ENCODE assay signal across 16 cellular contexts in genomic region chr1:27238032-27238431, GRCh38. TPM values are rescaled to one million over a fixed set of nuclear protein-coding genes. Genes with fewer than 3 reads are reported as not detected.
A peak's percentile ranks its signal among the peaks of the same experiment; 100 is the strongest.
DNase-seq lines count a peak whose midpoint lies in the region; ATAC-seq and TF ChIP-seq lines count a peak whose summit lies in the region.
"Had no signal": no experiment of that assay in that cellular context is flagged by ENCODE, and none has a peak within 500 bp of the region (broad histone marks: within the 10 kb centered on the region; RNA-seq: fewer than 3 reads in every experiment).

No MANE protein-coding gene starts in this region.

- intact Hi-C loops in PC-3 (cut with micrococcal nuclease), result no loop called here

- POLR2A ChIA-PET in HEK293 (lab: Yijun Ruan, JAX) (interaction anchor here (1.6 kb wide), 1 partner anchor 84 kb away, joined by 3 read pairs; the partner anchor contains the start of gene SLC9A1), PC-3 (lab: Charles Lee; ENCODE audit: unreplicated experiment) (no interaction called here)

- no peak for TF ChIP-seq CTCF in HEK293 (tag by site-specific recombination; IDR thresholded peaks at IDR 0.05)
- no peak for TF ChIP-seq CTCF in PC-3 (conservative IDR thresholded peaks at IDR 0.05; ENCODE audit: low read depth, low read length)
- no peak for TF ChIP-seq CTCF in nephron (IDR thresholded peaks at IDR 0.05; ENCODE audit: unreplicated experiment in 3 of 3)

- H3K9me3 Mint-ChIP-seq in CD4-positive, CD25-positive, alpha-beta regulatory T cell, result no peaks in the 10 kb centered on the region
- no peaks in the 10 kb centered on the region for H3K9me3 Mint-ChIP-seq in nephron
- no peaks in the 10 kb centered on the region for H3K9me3 Mint-ChIP-seq in stimulated activated effector memory CD8-positive, alpha-beta T cell treated with anti-CD3 and anti-CD28 coated beads, Interleukin-12 subunit alpha, Interleukin-12 subunit beta, amount 100 ng/mL, for 72 hours

- peak overlapping the region in 3 of 4 donors; percentile 37 to 52 (median 39) for H3K4me3 Mint-ChIP-seq in CD4-positive, CD25-positive, alpha-beta regulatory T cell
- H3K4me3 Mint-ChIP-seq in nephron, result peak overlapping the region in 2 of 3 experiments; percentile 17 to 39
- H3K4me3 Mint-ChIP-seq in stimulated activated effector memory CD8-positive, alpha-beta T cell treated with anti-CD3 and anti-CD28 coated beads, Interleukin-12 subunit alpha, Interleukin-12 subunit beta, amount 100 ng/mL, for 72 hours, result no peak overlapping the region

- H3K4me1 ChIP-seq in CD4-positive, CD25-positive, alpha-beta regulatory T cell (ENCODE audit: control insufficient read depth, insufficient read depth, low read length, poor library complexity, severe bottlenecking), result peaks cover 26% of the 10 kb centered on the region
- H3K4me1 ChIP-seq in HEK293 (ENCODE audit: control insufficient read depth, insufficient read depth, low read length) (no peaks in the 10 kb centered on the region), PC-3 (ENCODE audit: insufficient read depth, low read length) (peaks cover 16% of the 10 kb centered on the region; the same call in 1 of the 2 replicates)

- ATAC-seq in CD4-positive, CD25-positive, alpha-beta regulatory T cell (ENCODE audit: low read depth in 2 of 2), result no peak
- no peak for ATAC-seq in PC-3
- ATAC-seq in GM21576 (IDR thresholded peaks at IDR 0.05; ENCODE audit: unreplicated experiment), result no peak
- ATAC-seq in stimulated activated effector memory CD8-positive, alpha-beta T cell treated with anti-CD3 and anti-CD28 coated beads, Interleukin-12 subunit alpha, Interleukin-12 subunit beta, amount 100 ng/mL, for 72 hours, result no peak
- ATAC-seq: A549 had no signal

- H3K4me3 ChIP-seq in CD4-positive, CD25-positive, alpha-beta regulatory T cell (ENCODE audit: low read depth, low read length), result no peak overlapping the region
- no peak overlapping the region for H3K4me3 ChIP-seq in HEK293 (ENCODE audit: low read depth, low read length)
- H3K4me3 ChIP-seq in PC-3 (ENCODE audit: low read length), result no peak overlapping the region
- H3K4me3 ChIP-seq: A549 had no signal

- CTCF ChIA-PET in HEK293 (lab: Yijun Ruan, JAX) (interaction anchor here (0.6 kb wide), 1 partner anchor 46 kb away, joined by 4 read pairs; no protein-coding TSS in a partner anchor), PC-3 (lab: Charles Lee) (no interaction called here)

- H3K9me3 ChIP-seq in CD4-positive, CD25-positive, alpha-beta regulatory T cell (ENCODE audit: control insufficient read depth in 2 of 2, low read length in 2 of 2), result no peaks in the 10 kb centered on the region
- no peaks in the 10 kb centered on the region for H3K9me3 ChIP-seq in HEK293 (ENCODE audit: control insufficient read depth, insufficient read depth, low read depth, low read length)
- H3K9me3 ChIP-seq in PC-3 (ENCODE audit: low read length), result no peaks in the 10 kb centered on the region
- H3K9me3 ChIP-seq: A549, BE2C had no signal

- no peak for DNase-seq in CD4-positive, CD25-positive, alpha-beta regulatory T cell
- DNase-seq in PC-3, result no peak
- no peak for DNase-seq in NCI-H146 (lab: John Stamatoyannopoulos, UW)
- no peak for DNase-seq in stimulated activated effector memory CD8-positive, alpha-beta T cell treated with anti-CD3 and anti-CD28 coated beads, Interleukin-12 subunit alpha, Interleukin-12 subunit beta, amount 100 ng/mL, for 72 hours (ENCODE audit: low spot score in 2 of 2)
- DNase-seq: BE2C, COR-L47, DMS153, NCI-H1694 treated with DMSO at 0.1 percent for 48 hours, NCI-H345, NCI-H524 treated with DMSO at 0.1 percent for 48 hours, OCI-M1, Right ventricle myocardium superior had no signal

- H3K4me1 Mint-ChIP-seq in CD4-positive, CD25-positive, alpha-beta regulatory T cell, result peaks cover 15 to 47% (median 33%) of the 10 kb centered on the region in 4 donors
- peaks cover 10% of the 10 kb centered on the region for H3K4me1 Mint-ChIP-seq in nephron
- H3K4me1 Mint-ChIP-seq in stimulated activated effector memory CD8-positive, alpha-beta T cell treated with anti-CD3 and anti-CD28 coated beads, Interleukin-12 subunit alpha, Interleukin-12 subunit beta, amount 100 ng/mL, for 72 hours, result peaks cover 21% of the 10 kb centered on the region

- no peaks in the 10 kb centered on the region for H3K9me2 ChIP-seq in PC-3 (replicated peaks; ENCODE audit: low read length)

- H4K20me1 ChIP-seq in PC-3 (ENCODE audit: low read length), result no peaks in the 10 kb centered on the region

- no peaks in the 10 kb centered on the region for H3K27me3 ChIP-seq in CD4-positive, CD25-positive, alpha-beta regulatory T cell (ENCODE audit: control insufficient read depth, insufficient read depth, low read length)
- H3K27me3 ChIP-seq in PC-3 (ENCODE audit: low read length), result no peaks in the 10 kb centered on the region
- H3K27me3 ChIP-seq: BE2C had no signal

- no peaks in the 10 kb centered on the region for H3K36me3 ChIP-seq in CD4-positive, CD25-positive, alpha-beta regulatory T cell (ENCODE audit: control insufficient read depth, insufficient read depth, low read length)
- H3K36me3 ChIP-seq in HEK293 (ENCODE audit: control insufficient read depth in 2 of 2, insufficient read depth in 1 of 2, low read length in 2 of 2) (no peaks in the 10 kb centered on the region), PC-3 (ENCODE audit: low read depth, low read length) (no peaks in the 10 kb centered on the region)
- H3K36me3 ChIP-seq: BE2C had no signal

- H3K4me2 ChIP-seq in PC-3 (ENCODE audit: low read length), result no peak overlapping the region
- H3K4me2 ChIP-seq: A549 had no signal

- H3K27ac ChIP-seq in CD4-positive, CD25-positive, alpha-beta regulatory T cell (ENCODE audit: insufficient read depth, low read length, poor library complexity, severe bottlenecking), result no peak overlapping the region
- H3K27ac ChIP-seq in HEK293 (ENCODE audit: extremely low read depth, low read depth, low read length), result no peak overlapping the region
- no peak overlapping the region for H3K27ac ChIP-seq in PC-3 (ENCODE audit: low read length)
- H3K27ac ChIP-seq: A549 had no signal

- H3K79me2 ChIP-seq in PC-3 (ENCODE audit: low read length), result peaks cover 19% of the 10 kb centered on the region

- H3K27ac Mint-ChIP-seq in CD4-positive, CD25-positive, alpha-beta regulatory T cell, result no peak overlapping the region
- H3K27ac Mint-ChIP-seq in nephron, result no peak overlapping the region
- no peak overlapping the region for H3K27ac Mint-ChIP-seq in stimulated activated effector memory CD8-positive, alpha-beta T cell treated with anti-CD3 and anti-CD28 coated beads, Interleukin-12 subunit alpha, Interleukin-12 subunit beta, amount 100 ng/mL, for 72 hours

- H3K9ac ChIP-seq in PC-3 (ENCODE audit: low read length), result no peak overlapping the region

- BruUV-seq in PC-3 (replicated peaks; lab: Mats Ljungman, UMichigan), result TSS peak; percentile 17

- no peaks in the 10 kb centered on the region for H3K27me3 Mint-ChIP-seq in CD4-positive, CD25-positive, alpha-beta regulatory T cell
- no peaks in the 10 kb centered on the region for H3K27me3 Mint-ChIP-seq in nephron (ENCODE audit: low read depth)

- no peak overlapping the region for H2AFZ ChIP-seq in PC-3 (ENCODE audit: low read length)

- peaks cover 4% of the 10 kb centered on the region for H3K36me3 Mint-ChIP-seq in CD4-positive, CD25-positive, alpha-beta regulatory T cell
- no peaks in the 10 kb centered on the region for H3K36me3 Mint-ChIP-seq in nephron (ENCODE audit: low read depth)
- peaks cover 14% of the 10 kb centered on the region for H3K36me3 Mint-ChIP-seq in stimulated activated effector memory CD8-positive, alpha-beta T cell treated with anti-CD3 and anti-CD28 coated beads, Interleukin-12 subunit alpha, Interleukin-12 subunit beta, amount 100 ng/mL, for 72 hours

- H3F3A ChIP-seq in PC-3 (ENCODE audit: low read length, unreplicated experiment), result no peaks in the 10 kb centered on the region

TF ChIP-seq in HEK293, 187 proteins besides CTCF, POLR2A, EP300 and RAD21:
- TF ChIP-seq ATF2 (tag by site-specific recombination; IDR thresholded peaks at IDR 0.05; ENCODE audit: low read depth) (no peak), ZNF768 (tag by site-specific recombination; IDR thresholded peaks at IDR 0.05) (0 out of 2 replicates have a peak, but pooled peaks have one; percentile 47)

RNA-seq across cellular contexts. Expression of gene WDTC1, which starts 3.6 kb away (rescaled TPM):
- 46.1 TPM for total RNA-seq in CD4-positive, CD25-positive, alpha-beta regulatory T cell
- polyA plus RNA-seq in CD4-positive, CD25-positive, alpha-beta regulatory T cell, result 1 to 10 TPM; 3.3 to 5.9 (median 5.5) TPM
- total RNA-seq in PC-3 (2014; rRNA removed), result 23.7 and 28.6 TPM in 2 replicates
